Comparison of ENCODE assay signal across 2 cellular contexts in the genomic region with DNA sequence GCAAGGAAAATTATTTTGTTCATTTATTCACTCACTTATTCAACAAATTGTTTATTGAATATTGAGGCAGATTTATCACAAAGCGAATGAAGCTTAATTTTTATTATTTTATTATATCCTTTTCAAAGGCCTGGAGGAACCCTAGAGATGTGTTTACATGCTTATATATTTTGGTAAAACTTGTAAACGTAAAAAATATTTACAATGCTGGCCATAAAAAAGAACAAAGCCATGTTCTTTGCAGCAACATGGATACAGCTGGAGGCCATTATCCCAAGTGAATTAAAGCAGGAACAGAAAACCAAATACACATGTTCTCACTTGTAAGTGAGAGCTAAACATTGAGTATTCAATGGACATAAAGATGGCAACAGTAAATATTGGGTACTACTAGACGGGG.
"Had no signal": no experiment of that assay in that cellular context is flagged by ENCODE, and none has a peak within 500 bp of the region (broad histone marks: within the 10 kb centered on the region; RNA-seq: fewer than 3 reads in every experiment).

No MANE protein-coding gene starts in this region.

- DNase-seq: GDM1, GF-D8 had no signal
